Comparison of ENCODE assay signal across 1 cellular context in the genomic region with DNA sequence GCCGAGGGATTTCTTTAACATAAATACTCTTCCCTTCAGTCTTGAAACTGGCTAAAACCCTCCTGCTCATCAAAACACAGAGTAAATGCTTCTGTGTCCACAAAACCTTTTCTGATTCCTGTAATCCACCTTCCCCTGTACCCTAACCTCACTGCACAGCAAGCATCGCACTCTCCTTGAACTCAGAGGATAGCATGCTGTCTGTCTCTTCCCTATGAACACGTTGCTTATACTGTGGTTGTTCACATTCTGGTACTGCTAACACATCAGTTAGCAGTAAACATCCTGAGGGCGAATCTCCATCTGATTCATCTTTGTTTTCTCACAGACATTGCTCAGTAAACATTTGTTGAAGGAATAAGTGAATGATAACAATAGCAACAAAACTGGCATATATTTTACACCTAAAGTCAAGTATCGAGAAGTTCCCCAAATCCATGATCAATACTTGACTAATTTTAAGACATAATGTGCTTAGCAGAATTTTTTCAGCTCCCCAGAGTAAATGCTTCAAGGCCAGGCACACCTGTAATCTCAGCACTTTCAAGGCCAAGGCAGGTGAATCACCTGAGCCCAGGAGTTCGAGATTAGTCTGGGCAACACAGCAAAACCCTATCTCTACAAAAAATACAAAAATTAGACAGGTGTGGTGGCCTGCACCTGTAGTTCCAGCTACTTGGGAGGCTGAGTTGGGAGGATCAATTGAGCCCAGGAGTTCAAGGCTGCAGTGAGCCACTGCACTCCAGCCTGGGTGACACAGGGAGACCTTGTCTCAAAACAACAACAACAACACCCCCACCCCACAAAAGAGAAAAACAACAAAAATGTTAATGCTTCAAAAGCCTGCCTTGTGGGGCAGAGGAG.
TF ChIP-seq lines count a peak whose summit lies in the region.

No MANE protein-coding gene starts in this region.

TF ChIP-seq in HepG2, 621 proteins besides CTCF, POLR2A, EP300 and RAD21 (continued from another document and continues in another):
- TF ChIP-seq, protein P1, sequence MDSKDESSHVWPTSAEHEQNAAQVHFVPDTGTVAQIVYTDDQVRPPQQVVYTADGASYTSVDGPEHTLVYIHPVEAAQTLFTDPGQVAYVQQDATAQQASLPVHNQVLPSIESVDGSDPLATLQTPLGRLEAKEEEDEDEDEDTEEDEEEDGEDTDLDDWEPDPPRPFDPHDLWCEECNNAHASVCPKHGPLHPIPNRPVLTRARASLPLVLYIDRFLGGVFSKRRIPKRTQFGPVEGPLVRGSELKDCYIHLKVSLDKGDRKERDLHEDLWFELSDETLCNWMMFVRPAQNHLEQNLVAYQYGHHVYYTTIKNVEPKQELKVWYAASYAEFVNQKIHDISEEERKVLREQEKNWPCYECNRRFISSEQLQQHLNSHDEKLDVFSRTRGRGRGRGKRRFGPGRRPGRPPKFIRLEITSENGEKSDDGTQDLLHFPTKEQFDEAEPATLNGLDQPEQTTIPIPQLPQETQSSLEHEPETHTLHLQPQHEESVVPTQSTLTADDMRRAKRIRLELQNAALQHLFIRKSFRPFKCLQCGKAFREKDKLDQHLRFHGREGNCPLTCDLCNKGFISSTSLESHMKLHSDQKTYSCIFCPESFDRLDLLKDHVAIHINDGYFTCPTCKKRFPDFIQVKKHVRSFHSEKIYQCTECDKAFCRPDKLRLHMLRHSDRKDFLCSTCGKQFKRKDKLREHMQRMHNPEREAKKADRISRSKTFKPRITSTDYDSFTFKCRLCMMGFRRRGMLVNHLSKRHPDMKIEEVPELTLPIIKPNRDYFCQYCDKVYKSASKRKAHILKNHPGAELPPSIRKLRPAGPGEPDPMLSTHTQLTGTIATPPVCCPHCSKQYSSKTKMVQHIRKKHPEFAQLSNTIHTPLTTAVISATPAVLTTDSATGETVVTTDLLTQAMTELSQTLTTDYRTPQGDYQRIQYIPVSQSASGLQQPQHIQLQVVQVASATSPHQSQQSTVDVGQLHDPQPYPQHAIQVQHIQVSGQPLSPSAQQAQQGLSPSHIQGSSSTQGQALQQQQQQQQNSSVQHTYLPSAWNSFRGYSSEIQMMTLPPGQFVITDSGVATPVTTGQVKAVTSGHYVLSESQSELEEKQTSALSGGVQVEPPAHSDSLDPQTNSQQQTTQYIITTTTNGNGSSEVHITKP (CRISPR knock-in tag; IDR thresholded peaks at IDR 0.05; ENCODE audit: low read depth): no peak
- TF ChIP-seq ZNF383 (CRISPR knock-in tag; IDR thresholded peaks at IDR 0.05; ENCODE audit: borderline replicate concordance) (no peak), ZNF615 (CRISPR knock-in tag; IDR thresholded peaks at IDR 0.05; ENCODE audit: borderline replicate concordance) (no peak), ZNF136 (CRISPR knock-in tag; IDR thresholded peaks at IDR 0.05; ENCODE audit: low read depth) (no peak), ZSCAN20 (CRISPR knock-in tag; IDR thresholded peaks at IDR 0.05; ENCODE audit: borderline replicate concordance) (no peak), SIX1 (CRISPR knock-in tag; IDR thresholded peaks at IDR 0.05; ENCODE audit: borderline replicate concordance) (no peak), TGIF2 (CRISPR knock-in tag; IDR thresholded peaks at IDR 0.05) (no peak), SMAD9 (CRISPR knock-in tag; IDR thresholded peaks at IDR 0.05) (no peak), SOX6 (IDR thresholded peaks at IDR 0.05) (no peak), SOX6 (CRISPR knock-in tag; IDR thresholded peaks at IDR 0.05) (peak; percentile 84), NFKB2 (CRISPR knock-in tag; IDR thresholded peaks at IDR 0.05; ENCODE audit: borderline replicate concordance) (no peak), ZNF451 (CRISPR knock-in tag; IDR thresholded peaks at IDR 0.05) (no peak), ZNF432 (CRISPR knock-in tag; IDR thresholded peaks at IDR 0.05; ENCODE audit: borderline replicate concordance) (no peak), CREB1 (IDR thresholded peaks at IDR 0.05) (no peak), CREB1 (CRISPR knock-in tag; IDR thresholded peaks at IDR 0.05) (peak; percentile 57; the same call in 1 of the 2 replicates), ZBTB7B (CRISPR knock-in tag; IDR thresholded peaks at IDR 0.05) (0 out of 2 replicates have a peak, but pooled peaks have one; percentile 14), ZNF430 (CRISPR knock-in tag; IDR thresholded peaks at IDR 0.05) (0 out of 2 replicates have a peak, but pooled peaks have one; percentile 27), ZNF30 (CRISPR knock-in tag; IDR thresholded peaks at IDR 0.05) (no peak), ZNF792 (CRISPR knock-in tag; IDR thresholded peaks at IDR 0.05) (peak; percentile 84; the same call in 1 of the 2 replicates), ZNF543 (CRISPR knock-in tag; IDR thresholded peaks at IDR 0.05) (no peak), ARHGAP35 (CRISPR knock-in tag; IDR thresholded peaks at IDR 0.05; ENCODE audit: borderline replicate concordance) (no peak), MED8 (CRISPR knock-in tag; IDR thresholded peaks at IDR 0.05; ENCODE audit: insufficient replicate concordance) (peak; percentile 8), ZNF761 (CRISPR knock-in tag; conservative IDR thresholded peaks at IDR 0.05) (no peak), ZNF232 (CRISPR knock-in tag; IDR thresholded peaks at IDR 0.05; ENCODE audit: borderline replicate concordance) (no peak), MZF1 (CRISPR knock-in tag; IDR thresholded peaks at IDR 0.05; ENCODE audit: borderline replicate concordance) (no peak), ZNF605 (CRISPR knock-in tag; IDR thresholded peaks at IDR 0.05) (0 out of 2 replicates have a peak, but pooled peaks have one; percentile 42), PTBP1 (IDR thresholded peaks at IDR 0.05; ENCODE audit: low read depth, low read length, poor library complexity, severe bottlenecking) (no peak), DR1 (CRISPR knock-in tag; IDR thresholded peaks at IDR 0.05) (no peak), ZNF263 (CRISPR knock-in tag; IDR thresholded peaks at IDR 0.05) (no peak), SRY (CRISPR knock-in tag; IDR thresholded peaks at IDR 0.05) (no peak), IRX3 (CRISPR knock-in tag; IDR thresholded peaks at IDR 0.05; ENCODE audit: borderline replicate concordance, low read depth) (no peak), MBNL3 (CRISPR knock-in tag; conservative IDR thresholded peaks at IDR 0.05) (no peak), ZNF350 (CRISPR knock-in tag; IDR thresholded peaks at IDR 0.05; ENCODE audit: borderline replicate concordance, low read depth) (no peak), WIZ (CRISPR knock-in tag; IDR thresholded peaks at IDR 0.05) (no peak), HNF4G (IDR thresholded peaks at IDR 0.05; ENCODE audit: borderline replicate concordance, low read depth, low read length) (no peak), HNF4G (CRISPR knock-in tag; IDR thresholded peaks at IDR 0.05; ENCODE audit: borderline replicate concordance, low read depth) (peak; percentile 27; the same call in 1 of the 2 replicates), SMAD3 (CRISPR knock-in tag; IDR thresholded peaks at IDR 0.05) (no peak), EEA1 (CRISPR knock-in tag; IDR thresholded peaks at IDR 0.05; ENCODE audit: borderline replicate concordance) (no peak)
- TF ChIP-seq, protein P2, sequence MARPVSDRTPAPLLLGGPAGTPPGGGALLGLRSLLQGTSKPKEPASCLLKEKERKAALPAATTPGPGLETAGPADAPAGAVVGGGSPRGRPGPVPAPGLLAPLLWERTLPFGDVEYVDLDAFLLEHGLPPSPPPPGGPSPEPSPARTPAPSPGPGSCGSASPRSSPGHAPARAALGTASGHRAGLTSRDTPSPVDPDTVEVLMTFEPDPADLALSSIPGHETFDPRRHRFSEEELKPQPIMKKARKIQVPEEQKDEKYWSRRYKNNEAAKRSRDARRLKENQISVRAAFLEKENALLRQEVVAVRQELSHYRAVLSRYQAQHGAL (CRISPR knock-in tag; IDR thresholded peaks at IDR 0.05; ENCODE audit: not compliant biosample characterization): no peak
- TF ChIP-seq, protein P3, sequence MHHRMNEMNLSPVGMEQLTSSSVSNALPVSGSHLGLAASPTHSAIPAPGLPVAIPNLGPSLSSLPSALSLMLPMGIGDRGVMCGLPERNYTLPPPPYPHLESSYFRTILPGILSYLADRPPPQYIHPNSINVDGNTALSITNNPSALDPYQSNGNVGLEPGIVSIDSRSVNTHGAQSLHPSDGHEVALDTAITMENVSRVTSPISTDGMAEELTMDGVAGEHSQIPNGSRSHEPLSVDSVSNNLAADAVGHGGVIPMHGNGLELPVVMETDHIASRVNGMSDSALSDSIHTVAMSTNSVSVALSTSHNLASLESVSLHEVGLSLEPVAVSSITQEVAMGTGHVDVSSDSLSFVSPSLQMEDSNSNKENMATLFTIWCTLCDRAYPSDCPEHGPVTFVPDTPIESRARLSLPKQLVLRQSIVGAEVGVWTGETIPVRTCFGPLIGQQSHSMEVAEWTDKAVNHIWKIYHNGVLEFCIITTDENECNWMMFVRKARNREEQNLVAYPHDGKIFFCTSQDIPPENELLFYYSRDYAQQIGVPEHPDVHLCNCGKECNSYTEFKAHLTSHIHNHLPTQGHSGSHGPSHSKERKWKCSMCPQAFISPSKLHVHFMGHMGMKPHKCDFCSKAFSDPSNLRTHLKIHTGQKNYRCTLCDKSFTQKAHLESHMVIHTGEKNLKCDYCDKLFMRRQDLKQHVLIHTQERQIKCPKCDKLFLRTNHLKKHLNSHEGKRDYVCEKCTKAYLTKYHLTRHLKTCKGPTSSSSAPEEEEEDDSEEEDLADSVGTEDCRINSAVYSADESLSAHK (CRISPR knock-in tag; IDR thresholded peaks at IDR 0.05; ENCODE audit: borderline replicate concordance): no peak
- TF ChIP-seq, protein P4, sequence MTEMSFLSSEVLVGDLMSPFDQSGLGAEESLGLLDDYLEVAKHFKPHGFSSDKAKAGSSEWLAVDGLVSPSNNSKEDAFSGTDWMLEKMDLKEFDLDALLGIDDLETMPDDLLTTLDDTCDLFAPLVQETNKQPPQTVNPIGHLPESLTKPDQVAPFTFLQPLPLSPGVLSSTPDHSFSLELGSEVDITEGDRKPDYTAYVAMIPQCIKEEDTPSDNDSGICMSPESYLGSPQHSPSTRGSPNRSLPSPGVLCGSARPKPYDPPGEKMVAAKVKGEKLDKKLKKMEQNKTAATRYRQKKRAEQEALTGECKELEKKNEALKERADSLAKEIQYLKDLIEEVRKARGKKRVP (CRISPR knock-in tag; IDR thresholded peaks at IDR 0.05): peak in 1 of 2 experiments; percentile 68; a peak in 2 of 4 replicates
- TF ChIP-seq, protein P5, sequence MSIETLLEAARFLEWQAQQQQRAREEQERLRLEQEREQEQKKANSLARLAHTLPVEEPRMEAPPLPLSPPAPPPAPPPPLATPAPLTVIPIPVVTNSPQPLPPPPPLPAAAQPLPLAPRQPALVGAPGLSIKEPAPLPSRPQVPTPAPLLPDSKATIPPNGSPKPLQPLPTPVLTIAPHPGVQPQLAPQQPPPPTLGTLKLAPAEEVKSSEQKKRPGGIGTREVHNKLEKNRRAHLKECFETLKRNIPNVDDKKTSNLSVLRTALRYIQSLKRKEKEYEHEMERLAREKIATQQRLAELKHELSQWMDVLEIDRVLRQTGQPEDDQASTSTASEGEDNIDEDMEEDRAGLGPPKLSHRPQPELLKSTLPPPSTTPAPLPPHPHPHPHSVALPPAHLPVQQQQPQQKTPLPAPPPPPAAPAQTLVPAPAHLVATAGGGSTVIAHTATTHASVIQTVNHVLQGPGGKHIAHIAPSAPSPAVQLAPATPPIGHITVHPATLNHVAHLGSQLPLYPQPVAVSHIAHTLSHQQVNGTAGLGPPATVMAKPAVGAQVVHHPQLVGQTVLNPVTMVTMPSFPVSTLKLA (IDR thresholded peaks at IDR 0.05): 0 out of 2 replicates have a peak, but pooled peaks have one; percentile 10
- TF ChIP-seq, protein P6, sequence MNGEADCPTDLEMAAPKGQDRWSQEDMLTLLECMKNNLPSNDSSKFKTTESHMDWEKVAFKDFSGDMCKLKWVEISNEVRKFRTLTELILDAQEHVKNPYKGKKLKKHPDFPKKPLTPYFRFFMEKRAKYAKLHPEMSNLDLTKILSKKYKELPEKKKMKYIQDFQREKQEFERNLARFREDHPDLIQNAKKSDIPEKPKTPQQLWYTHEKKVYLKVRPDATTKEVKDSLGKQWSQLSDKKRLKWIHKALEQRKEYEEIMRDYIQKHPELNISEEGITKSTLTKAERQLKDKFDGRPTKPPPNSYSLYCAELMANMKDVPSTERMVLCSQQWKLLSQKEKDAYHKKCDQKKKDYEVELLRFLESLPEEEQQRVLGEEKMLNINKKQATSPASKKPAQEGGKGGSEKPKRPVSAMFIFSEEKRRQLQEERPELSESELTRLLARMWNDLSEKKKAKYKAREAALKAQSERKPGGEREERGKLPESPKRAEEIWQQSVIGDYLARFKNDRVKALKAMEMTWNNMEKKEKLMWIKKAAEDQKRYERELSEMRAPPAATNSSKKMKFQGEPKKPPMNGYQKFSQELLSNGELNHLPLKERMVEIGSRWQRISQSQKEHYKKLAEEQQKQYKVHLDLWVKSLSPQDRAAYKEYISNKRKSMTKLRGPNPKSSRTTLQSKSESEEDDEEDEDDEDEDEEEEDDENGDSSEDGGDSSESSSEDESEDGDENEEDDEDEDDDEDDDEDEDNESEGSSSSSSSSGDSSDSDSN (CRISPR knock-in tag; IDR thresholded peaks at IDR 0.05): no peak
- TF ChIP-seq, protein P7, sequence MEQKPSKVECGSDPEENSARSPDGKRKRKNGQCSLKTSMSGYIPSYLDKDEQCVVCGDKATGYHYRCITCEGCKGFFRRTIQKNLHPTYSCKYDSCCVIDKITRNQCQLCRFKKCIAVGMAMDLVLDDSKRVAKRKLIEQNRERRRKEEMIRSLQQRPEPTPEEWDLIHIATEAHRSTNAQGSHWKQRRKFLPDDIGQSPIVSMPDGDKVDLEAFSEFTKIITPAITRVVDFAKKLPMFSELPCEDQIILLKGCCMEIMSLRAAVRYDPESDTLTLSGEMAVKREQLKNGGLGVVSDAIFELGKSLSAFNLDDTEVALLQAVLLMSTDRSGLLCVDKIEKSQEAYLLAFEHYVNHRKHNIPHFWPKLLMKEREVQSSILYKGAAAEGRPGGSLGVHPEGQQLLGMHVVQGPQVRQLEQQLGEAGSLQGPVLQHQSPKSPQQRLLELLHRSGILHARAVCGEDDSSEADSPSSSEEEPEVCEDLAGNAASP (CRISPR knock-in tag; IDR thresholded peaks at IDR 0.05; ENCODE audit: borderline replicate concordance): peak; percentile 83; the same call in 1 of the 2 replicates
